18 cellular contexts compared by ENCODE assay signal in the genomic region with DNA sequence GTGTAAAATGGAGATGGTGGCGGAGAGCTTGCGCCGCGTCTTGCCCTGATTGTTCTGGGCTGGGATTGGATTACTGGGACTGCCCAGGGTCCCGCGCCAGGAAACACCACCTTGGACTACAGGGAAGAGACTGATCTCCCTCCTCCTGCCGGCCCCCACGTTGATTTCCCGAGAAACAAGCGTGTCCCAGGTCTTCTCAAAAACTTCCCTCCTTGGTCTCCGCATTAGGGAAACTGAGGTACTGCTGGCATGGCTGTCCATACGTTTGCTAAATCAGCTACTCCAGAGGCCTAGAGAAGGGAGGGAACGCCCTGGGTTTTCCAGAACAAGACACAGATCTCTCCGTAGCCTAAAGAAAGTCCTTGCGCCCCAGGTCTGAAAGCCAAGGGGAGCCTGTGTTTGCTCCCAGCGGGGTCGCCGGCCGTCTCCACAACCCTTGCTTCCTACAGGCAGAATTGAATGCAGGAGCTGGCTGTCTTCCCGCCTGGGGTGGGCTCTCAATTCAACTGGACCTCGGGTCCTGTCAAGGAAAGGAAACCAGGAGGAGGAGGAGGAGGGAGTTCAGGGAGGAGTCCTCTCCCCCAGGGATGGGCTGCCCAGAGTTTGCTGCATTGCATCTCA. TPM values are rescaled to one million over a fixed set of nuclear protein-coding genes. Genes with fewer than 3 reads are reported as not detected.
"Had no signal": no experiment of that assay in that cellular context is flagged by ENCODE, and none has a peak within 500 bp of the region (broad histone marks: within the 10 kb centered on the region; RNA-seq: fewer than 3 reads in every experiment).

No MANE protein-coding gene starts in this region.

- H3K27ac Mint-ChIP-seq: activated CD4-positive, alpha-beta memory T cell treated with anti-CD3 and anti-CD28 coated beads, Interleukin-2, amount 10 ng/mL, durations not matched to agents 7 days and 5 days; activated CD4-positive, alpha-beta T cell treated with anti-CD3 and anti-CD28 coated beads for 36 hours; T-helper 17 cell had no signal

- H3K27ac ChIP-seq: thyroid gland, vagina, WERI-Rb-1 had no signal

- ATAC-seq: activated CD4-positive, alpha-beta T cell treated with anti-CD3 and anti-CD28 coated beads for 36 hours; left colon; right cardiac atrium; SK-N-SH treated with all-trans-retinoic acid at 6 μM for 48 hours; T-helper 17 cell had no signal

- H3K9me3 ChIP-seq: thyroid gland, vagina had no signal

- H3K4me3 Mint-ChIP-seq: activated CD4-positive, alpha-beta memory T cell treated with anti-CD3 and anti-CD28 coated beads, Interleukin-2, amount 10 ng/mL, durations not matched to agents 7 days and 5 days; activated CD4-positive, alpha-beta T cell treated with anti-CD3 and anti-CD28 coated beads for 36 hours; T-helper 17 cell had no signal

- DNase-seq: activated CD4-positive, alpha-beta memory T cell treated with anti-CD3 and anti-CD28 coated beads, Interleukin-2, amount 10 ng/mL, durations not matched to agents 7 days and 5 days; activated CD4-positive, alpha-beta T cell treated with anti-CD3 and anti-CD28 coated beads for 36 hours; activated CD8-positive, alpha-beta memory T cell treated with anti-CD3 and anti-CD28 coated beads, Interleukin-2, amount 50 U/mL, for 4 hours; activated T-cell treated with anti-CD3 and anti-CD28 coated beads, Interleukin-2, amount 50 U/mL, for 48 hours; anterior cingulate cortex; cortex of kidney; effector CD8-positive, alpha-beta T cell; left colon; naive B cell; posterior cingulate gyrus; right cardiac atrium; T-helper 17 cell; thyroid gland; WERI-Rb-1 had no signal

- H3K4me3 ChIP-seq: thyroid gland had no signal

- H3K36me3 ChIP-seq: thyroid gland, vagina, WERI-Rb-1 had no signal

RNA-seq across cellular contexts. Expression of a gene that starts 29.3 kb away (rescaled TPM):
- total RNA-seq: lung microvascular endothelial cell, mononuclear cell had no signal
